9 cellular contexts compared by ENCODE assay signal in the genomic region with DNA sequence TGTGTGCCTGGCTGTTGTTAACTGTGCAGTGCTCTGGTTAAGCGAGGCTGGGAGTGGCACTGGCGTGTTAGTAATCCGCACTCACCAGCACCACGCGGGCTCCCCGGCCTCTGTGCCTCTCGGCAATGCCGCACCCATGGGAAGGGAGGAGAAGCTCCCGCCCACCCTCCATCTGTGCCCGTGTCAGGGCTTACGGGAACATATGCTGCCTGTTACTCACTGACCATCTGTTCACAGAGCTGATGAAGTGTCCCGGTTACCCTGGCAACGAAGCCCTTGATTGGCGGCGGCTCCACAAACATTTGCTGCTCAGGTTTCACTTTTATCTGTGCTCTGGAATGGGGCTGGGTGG.
A peak's percentile ranks its signal among the peaks of the same experiment; 100 is the strongest.
DNase-seq lines count a peak whose midpoint lies in the region; ATAC-seq and TF ChIP-seq lines count a peak whose summit lies in the region.
"Had no signal": no experiment of that assay in that cellular context is flagged by ENCODE, and none has a peak within 500 bp of the region (broad histone marks: within the 10 kb centered on the region; RNA-seq: fewer than 3 reads in every experiment).

No MANE protein-coding gene starts in this region.

- peak overlapping the region in 7 of 10 donors; percentile 14 to 47 (median 28) for H3K4me3 ChIP-seq in heart right ventricle
- H3K4me3 ChIP-seq: SK-N-MC had no signal

- peak overlapping the region in 1 of 10 donors; percentile 50 for H3K27ac ChIP-seq in heart right ventricle
- H3K27ac ChIP-seq: SK-N-MC had no signal

- no peaks in the 10 kb centered on the region for H3K4me1 Mint-ChIP-seq in Calu3 (ENCODE audit: low read depth, unreplicated experiment)

- no peaks in the 10 kb centered on the region for H3K36me3 ChIP-seq in heart right ventricle

- no peak overlapping the region for H3K27ac Mint-ChIP-seq in Calu3 (ENCODE audit: unreplicated experiment)

- WGBS in heart right ventricle, 2 donors: 2% methylated on average over 15 of the region's 15 CpGs

- peak; percentile 75 for DNase-seq in Calu3
- DNase-seq in NCI-H526 treated with DMSO at 0.1 percent for 48 hours (lab: John Stamatoyannopoulos, UW): peak; percentile 93
- DNase-seq in amniotic epithelial cell (ENCODE audit: low read depth): peak; percentile 99
- peak; percentile 67 to 71 for DNase-seq in heart right ventricle
- DNase-seq in posterior vena cava (ENCODE audit: low spot score): peak; percentile 94
- DNase-seq in cortex of kidney (lab: John Stamatoyannopoulos, UW): no peak

- H3K9me3 ChIP-seq in heart right ventricle: peaks cover 0 to 21% (median 5%) of the 10 kb centered on the region in 11 donors

- intact Hi-C loops in Calu3 (cut with micrococcal nuclease; ENCODE audit: unreplicated experiment) (no loop called here), heart right ventricle (cut with DNase I) (no loop called here), posterior vena cava (cut with DNase I) (no loop called here)

- H3K4me3 Mint-ChIP-seq in Calu3 (ENCODE audit: low read depth, unreplicated experiment): no peak overlapping the region

- H3K9me3 Mint-ChIP-seq in Calu3 (ENCODE audit: low read depth, unreplicated experiment): peaks cover 3% of the 10 kb centered on the region

- CTCF ChIA-PET in Calu3 (lab: Charles Lee): interaction anchor here (1.2 kb wide), 1 partner anchor 19 kb away, joined by 3 read pairs; no protein-coding TSS in a partner anchor

- peak; percentile 93 for ATAC-seq in GM21360 (IDR thresholded peaks at IDR 0.05; ENCODE audit: unreplicated experiment)
- ATAC-seq in HG03521 (IDR thresholded peaks at IDR 0.05; ENCODE audit: unreplicated experiment): peak; percentile 92
- ATAC-seq in heart right ventricle: peak; percentile 75 to 97 (median 90)

- BruUV-seq in Calu3 (replicated peaks; lab: Mats Ljungman, UMichigan): no TSS peak

- peaks cover 4 to 19% (median 7%) of the 10 kb centered on the region in 9 donors for H3K4me1 ChIP-seq in heart right ventricle

- TF ChIP-seq CTCF in Calu3 (IDR thresholded peaks at IDR 0.05; ENCODE audit: unreplicated experiment): no peak
- no peak for TF ChIP-seq CTCF in heart right ventricle (IDR thresholded peaks at IDR 0.05)

- H3K27me3 ChIP-seq in heart right ventricle: peaks cover 0 to 8% (median 0%) of the 10 kb centered on the region in 7 donors

- H3K36me3 Mint-ChIP-seq in Calu3 (ENCODE audit: insufficient read depth, unreplicated experiment): peaks cover 5% of the 10 kb centered on the region

- peaks cover 9% of the 10 kb centered on the region for H3K27me3 Mint-ChIP-seq in Calu3 (ENCODE audit: unreplicated experiment)
